14 cellular contexts compared by ENCODE assay signal in the genomic region with DNA sequence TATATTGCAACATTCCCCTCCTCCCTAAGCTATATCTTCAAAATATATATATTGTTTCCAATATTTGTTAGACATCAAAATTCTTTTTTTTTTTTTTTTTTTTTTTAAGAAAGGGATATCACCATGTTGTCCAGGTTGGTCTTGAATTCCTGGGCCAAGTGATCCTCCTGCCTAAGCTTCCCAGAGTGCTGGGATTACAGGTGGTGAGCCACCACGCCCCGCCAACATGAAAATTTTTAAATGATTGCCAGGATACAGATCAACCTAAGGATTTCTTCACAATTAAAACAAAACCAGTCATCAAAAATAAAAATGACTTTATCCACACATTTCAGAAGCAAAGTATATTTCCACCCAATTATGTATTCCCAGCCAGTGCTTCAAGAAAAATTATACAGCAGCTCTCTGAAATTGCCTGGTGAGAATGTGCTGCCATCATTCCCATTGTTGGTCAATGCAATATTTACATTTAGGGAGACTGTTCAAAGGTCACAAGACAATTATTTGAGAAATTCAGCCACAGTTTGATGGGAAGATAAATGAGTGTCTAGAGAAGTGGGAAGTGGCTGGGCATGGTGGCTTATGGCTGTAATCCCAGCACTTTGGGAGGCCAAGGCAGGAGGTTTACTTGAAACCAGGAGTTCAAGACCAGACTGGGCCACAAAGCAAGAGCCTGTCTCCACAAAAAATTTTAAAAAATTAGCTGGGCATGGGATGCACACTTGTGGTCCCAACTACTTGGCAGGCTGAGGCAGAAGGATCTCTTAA.
DNase-seq lines count a peak whose midpoint lies in the region; ATAC-seq and TF ChIP-seq lines count a peak whose summit lies in the region.
"Had no signal": no experiment of that assay in that cellular context is flagged by ENCODE, and none has a peak within 500 bp of the region (broad histone marks: within the 10 kb centered on the region; RNA-seq: fewer than 3 reads in every experiment).

No MANE protein-coding gene starts in this region.

- peak overlapping the region; percentile 31; the same call in 1 of the 2 replicates for H3K4me2 ChIP-seq in OCI-LY1 (ENCODE audit: low read length)

- peaks cover 92% of the 10 kb centered on the region for H3K4me1 ChIP-seq in OCI-LY1 (ENCODE audit: insufficient read depth, low read length, severe bottlenecking)
- H3K4me1 ChIP-seq: psoas muscle had no signal

- peaks cover 8% of the 10 kb centered on the region for H3F3A ChIP-seq in OCI-LY1 (ENCODE audit: insufficient read depth, low read length)

- H3K4me3 Mint-ChIP-seq in activated CD8-positive, alpha-beta memory T cell treated with anti-CD3 and anti-CD28 coated beads, Interleukin-2, amount 10 ng/mL, durations not matched to agents 7 days and 5 days, result peak overlapping the region; percentile 34
- peak overlapping the region; percentile 75 for H3K4me3 Mint-ChIP-seq in activated naive CD8-positive, alpha-beta T cell treated with anti-CD3 and anti-CD28 coated beads, Interleukin-2, amount 50 U/mL, for 24 hours
- H3K4me3 Mint-ChIP-seq in nephron, result no peak overlapping the region

- peak overlapping the region; percentile 5 for H3K4me3 ChIP-seq in OCI-LY1 (ENCODE audit: low read depth, low read length, poor library complexity, severe bottlenecking)
- H3K4me3 ChIP-seq: psoas muscle had no signal

- H3K79me2 ChIP-seq in OCI-LY1 (ENCODE audit: insufficient read depth, low read length), result peaks cover 93% of the 10 kb centered on the region

- H3K4me1 Mint-ChIP-seq in activated CD8-positive, alpha-beta memory T cell treated with anti-CD3 and anti-CD28 coated beads, Interleukin-2, amount 10 ng/mL, durations not matched to agents 7 days and 5 days, result peaks cover 62% of the 10 kb centered on the region
- peaks cover 72% of the 10 kb centered on the region for H3K4me1 Mint-ChIP-seq in activated naive CD8-positive, alpha-beta T cell treated with anti-CD3 and anti-CD28 coated beads, Interleukin-2, amount 50 U/mL, for 24 hours
- peaks cover 26% of the 10 kb centered on the region for H3K4me1 Mint-ChIP-seq in nephron

- no peak for ATAC-seq in activated CD8-positive, alpha-beta memory T cell treated with anti-CD3 and anti-CD28 coated beads, Interleukin-2, amount 10 ng/mL, durations not matched to agents 7 days and 5 days
- no peak for ATAC-seq in activated naive CD8-positive, alpha-beta T cell treated with anti-CD3 and anti-CD28 coated beads, Interleukin-2, amount 50 U/mL, for 24 hours
- ATAC-seq in GM18909 (IDR thresholded peaks at IDR 0.05; ENCODE audit: poor library complexity, unreplicated experiment), result no peak
- ATAC-seq in GM19395 (IDR thresholded peaks at IDR 0.05; ENCODE audit: unreplicated experiment), result no peak
- ATAC-seq: psoas muscle had no signal

- TF ChIP-seq CTCF in OCI-LY1 (IDR thresholded peaks at IDR 0.05; ENCODE audit: low read length), result no peak
- TF ChIP-seq CTCF in nephron (IDR thresholded peaks at IDR 0.05; ENCODE audit: unreplicated experiment in 3 of 3), result no peak

- no peaks in the 10 kb centered on the region for H3K27me3 Mint-ChIP-seq in activated CD8-positive, alpha-beta memory T cell treated with anti-CD3 and anti-CD28 coated beads, Interleukin-2, amount 10 ng/mL, durations not matched to agents 7 days and 5 days
- no peaks in the 10 kb centered on the region for H3K27me3 Mint-ChIP-seq in activated naive CD8-positive, alpha-beta T cell treated with anti-CD3 and anti-CD28 coated beads, Interleukin-2, amount 50 U/mL, for 24 hours
- H3K27me3 Mint-ChIP-seq in nephron (ENCODE audit: low read depth), result no peaks in the 10 kb centered on the region

- no peak overlapping the region for H2AFZ ChIP-seq in OCI-LY1 (ENCODE audit: low read length)

- H3K9ac ChIP-seq in OCI-LY1 (ENCODE audit: low read length), result 0 out of 2 replicates have a peak overlapping the region, but pooled peaks have one; percentile 8

- H3K27me3 ChIP-seq in OCI-LY1 (ENCODE audit: insufficient read depth, low read length), result no peaks in the 10 kb centered on the region

- H3K36me3 Mint-ChIP-seq in activated CD8-positive, alpha-beta memory T cell treated with anti-CD3 and anti-CD28 coated beads, Interleukin-2, amount 10 ng/mL, durations not matched to agents 7 days and 5 days, result peaks cover 57% of the 10 kb centered on the region
- peaks cover 85% of the 10 kb centered on the region for H3K36me3 Mint-ChIP-seq in activated naive CD8-positive, alpha-beta T cell treated with anti-CD3 and anti-CD28 coated beads, Interleukin-2, amount 50 U/mL, for 24 hours (ENCODE audit: low read depth)
- no peaks in the 10 kb centered on the region for H3K36me3 Mint-ChIP-seq in nephron (ENCODE audit: low read depth)

- H3K27ac ChIP-seq in OCI-LY1 (ENCODE audit: low read depth, low read length, poor library complexity, severe bottlenecking), result peak overlapping the region; percentile 37
- H3K27ac ChIP-seq: psoas muscle, VCaP had no signal

- no peaks in the 10 kb centered on the region for H3K9me3 Mint-ChIP-seq in activated CD8-positive, alpha-beta memory T cell treated with anti-CD3 and anti-CD28 coated beads, Interleukin-2, amount 10 ng/mL, durations not matched to agents 7 days and 5 days (ENCODE audit: low read depth)
- H3K9me3 Mint-ChIP-seq in activated naive CD8-positive, alpha-beta T cell treated with anti-CD3 and anti-CD28 coated beads, Interleukin-2, amount 50 U/mL, for 24 hours, result no peaks in the 10 kb centered on the region
- no peaks in the 10 kb centered on the region for H3K9me3 Mint-ChIP-seq in nephron

- no peaks in the 10 kb centered on the region for H4K20me1 ChIP-seq in OCI-LY1 (ENCODE audit: insufficient read depth, low read length)

- CTCF ChIA-PET in activated CD8-positive, alpha-beta memory T cell treated with anti-CD3 and anti-CD28 coated beads, Interleukin-2, amount 10 ng/mL, durations not matched to agents 7 days and 5 days (lab: Charles Lee), result interaction anchor here (0.6 to 2.0 kb wide), 4 partner anchors 149 to 1442 kb away, joined by 4 to 6 read pairs (median 5); no protein-coding TSS in a partner anchor

- H3K27ac Mint-ChIP-seq in activated CD8-positive, alpha-beta memory T cell treated with anti-CD3 and anti-CD28 coated beads, Interleukin-2, amount 10 ng/mL, durations not matched to agents 7 days and 5 days, result peak overlapping the region; percentile 76
- peak overlapping the region; percentile 91 for H3K27ac Mint-ChIP-seq in activated naive CD8-positive, alpha-beta T cell treated with anti-CD3 and anti-CD28 coated beads, Interleukin-2, amount 50 U/mL, for 24 hours
- peak overlapping the region; percentile 37 to 56 (median 39) for H3K27ac Mint-ChIP-seq in nephron

- H3K9me2 ChIP-seq in OCI-LY1 (ENCODE audit: low read depth, low read length), result no peaks in the 10 kb centered on the region

- no peak for DNase-seq in activated CD8-positive, alpha-beta memory T cell treated with anti-CD3 and anti-CD28 coated beads, Interleukin-2, amount 10 ng/mL, durations not matched to agents 7 days and 5 days
- DNase-seq in activated CD8-positive, alpha-beta memory T cell treated with anti-CD3 and anti-CD28 coated beads, Interleukin-2, amount 50 U/mL, for 4 hours, result no peak
- no peak for DNase-seq in activated naive CD8-positive, alpha-beta T cell treated with anti-CD3 and anti-CD28 coated beads, Interleukin-2, amount 50 U/mL, for 24 hours
- no peak for DNase-seq in nucleus accumbens (lab: John Stamatoyannopoulos, UW)
- DNase-seq: activated gamma-delta T cell, mesenchymal stem cell, NCI-H510A, psoas muscle, Right ventricle myocardium superior had no signal

- H3K9me3 ChIP-seq in OCI-LY1 (ENCODE audit: low read length), result no peaks in the 10 kb centered on the region
- H3K9me3 ChIP-seq: psoas muscle had no signal

- peaks cover 9% of the 10 kb centered on the region; the same call in 1 of the 2 replicates for H3K36me3 ChIP-seq in OCI-LY1 (ENCODE audit: insufficient read depth, low read length)

Comparison
In these comparisons a context has a peak if more than half of its experiments do, and no peak if none do; other contexts are left out.
1. H3K27ac Mint-ChIP-seq: peak in every context shown above with its lines; median percentile 91 in activated naive CD8-positive, alpha-beta T cell treated with anti-CD3 and anti-CD28 coated beads, Interleukin-2, amount 50 U/mL, for 24 hours; 76 in activated CD8-positive, alpha-beta memory T cell treated with anti-CD3 and anti-CD28 coated beads, Interleukin-2, amount 10 ng/mL, durations not matched to agents 7 days and 5 days; 39 in nephron.
2. H3K4me3 Mint-ChIP-seq: peak in activated CD8-positive, alpha-beta memory T cell treated with anti-CD3 and anti-CD28 coated beads, Interleukin-2, amount 10 ng/mL, durations not matched to agents 7 days and 5 days (single experiment) and activated naive CD8-positive, alpha-beta T cell treated with anti-CD3 and anti-CD28 coated beads, Interleukin-2, amount 50 U/mL, for 24 hours (single experiment); none in nephron (0 of 3).